8 cellular contexts compared by ENCODE assay signal in the genomic region with DNA sequence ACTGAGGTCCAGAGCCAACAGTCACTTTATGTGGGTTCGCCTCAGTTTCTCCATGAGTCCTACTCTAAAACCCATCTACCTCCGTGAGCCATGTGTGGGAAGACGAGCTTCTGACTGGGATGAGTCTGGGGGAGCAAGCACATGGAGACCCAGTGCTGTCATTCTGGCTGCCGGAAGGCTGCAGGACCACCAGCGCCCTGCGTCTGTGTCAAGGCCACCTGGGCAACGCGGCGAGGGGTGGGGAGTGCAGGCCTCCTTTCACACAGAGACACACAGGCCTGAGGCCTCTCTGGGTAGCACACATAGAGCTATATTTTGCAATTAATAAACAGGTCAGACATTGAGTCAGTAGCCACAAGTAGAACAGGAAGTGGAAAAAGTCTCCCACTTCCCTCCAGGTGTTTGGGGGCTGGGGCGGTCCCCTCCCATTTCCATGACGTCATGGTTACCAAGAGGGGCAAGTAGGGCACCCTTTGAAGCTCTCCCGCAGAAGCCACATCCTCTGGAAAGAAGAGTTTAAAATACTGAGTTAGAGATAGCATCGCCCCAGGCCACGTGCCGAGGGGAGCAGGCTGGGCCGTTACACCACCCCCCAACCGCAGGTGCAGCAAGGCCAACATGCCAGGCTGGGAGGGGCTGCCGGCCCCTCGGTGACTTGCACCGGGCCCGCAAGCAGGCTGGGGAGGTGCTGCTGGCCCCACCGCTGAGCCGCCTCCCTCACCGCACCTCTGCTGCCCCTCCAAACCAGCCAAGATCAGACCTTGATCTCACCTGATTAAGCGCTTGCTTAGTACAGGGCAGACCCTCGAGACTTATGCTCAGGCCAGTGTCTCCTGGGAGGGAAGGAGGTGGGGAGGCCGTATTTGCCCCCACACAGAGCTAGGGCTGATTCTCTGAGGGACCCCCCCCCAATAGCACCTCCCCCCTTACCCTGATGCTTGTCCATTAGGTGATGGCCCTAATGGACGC. TPM values are rescaled to one million over a fixed set of nuclear protein-coding genes. Genes with fewer than 3 reads are reported as not detected.
A peak's percentile ranks its signal among the peaks of the same experiment; 100 is the strongest.
DNase-seq lines count a peak whose midpoint lies in the region; ATAC-seq and TF ChIP-seq lines count a peak whose summit lies in the region.

No MANE protein-coding gene starts in this region.

- H3K4me3 ChIP-seq in right atrium auricular region: peak overlapping the region in 1 of 2 donors; percentile 35

- DNase-seq in RPMI8226: peak; percentile 92
- DNase-seq in activated gamma-delta T cell (lab: John Stamatoyannopoulos, UW): peak; percentile 88
- no peak for DNase-seq in right atrium auricular region (ENCODE audit: low spot score)
- DNase-seq in stimulated activated CD4-positive, alpha-beta T cell treated with anti-CD3 and anti-CD28 coated beads, Interleukin-12 subunit alpha, Interleukin-12 subunit beta, amount 100 ng/mL, for 4 hours: peak; percentile 86
- DNase-seq in foreskin melanocyte: no peak
- DNase-seq in NCI-H1105 treated with DMSO at 0.1 percent for 48 hours (lab: John Stamatoyannopoulos, UW): no peak

- peak overlapping the region; percentile 47 for H3K27ac ChIP-seq in right atrium auricular region

- H3K4me1 ChIP-seq in right atrium auricular region: peaks cover 0 to 41% of the 10 kb centered on the region in 2 donors

- peaks cover 4% of the 10 kb centered on the region for H3K36me3 ChIP-seq in right atrium auricular region

- no peaks in the 10 kb centered on the region for H3K27me3 ChIP-seq in right atrium auricular region

- no peaks in the 10 kb centered on the region for H3K9me3 ChIP-seq in right atrium auricular region

- TF ChIP-seq CTCF in right atrium auricular region (IDR thresholded peaks at IDR 0.05): no peak

- ATAC-seq in GM18873 (IDR thresholded peaks at IDR 0.05; ENCODE audit: low FRiP score, unreplicated experiment) (peak; percentile 78), HG03060 (IDR thresholded peaks at IDR 0.05; ENCODE audit: low read depth, unreplicated experiment) (peak; percentile 49)

RNA-seq across cellular contexts. Expression of gene DAD1, which starts 32.7 kb away (rescaled TPM):
- 100 to 1,000 TPM; 250 to 251 TPM for total RNA-seq in right atrium auricular region

RNA-seq across cellular contexts. Expression of gene ABHD4, which starts 41.8 kb away (rescaled TPM):
- 10 to 100 TPM; 20.9 to 25.4 TPM for total RNA-seq in right atrium auricular region

Comparison
In these comparisons a context has a peak if more than half of its experiments do, and no peak if none do; other contexts are left out.
1. DNase-seq: peak in RPMI8226 (single experiment), activated gamma-delta T cell (single experiment) and stimulated activated CD4-positive, alpha-beta T cell treated with anti-CD3 and anti-CD28 coated beads, Interleukin-12 subunit alpha, Interleukin-12 subunit beta, amount 100 ng/mL, for 4 hours (single experiment); none in right atrium auricular region (single experiment), foreskin melanocyte (single experiment) and NCI-H1105 treated with DMSO at 0.1 percent for 48 hours (single experiment).